ENCODE assay signal across 8 cellular contexts in genomic region chr11:71342951-71343827, GRCh38.
DNase-seq lines count a peak whose midpoint lies in the region; ATAC-seq and TF ChIP-seq lines count a peak whose summit lies in the region.

No MANE protein-coding gene starts in this region.

- no peak overlapping the region for H3K4me3 ChIP-seq in kidney epithelial cell (ENCODE audit: low read depth, low read length)

- H3K27me3 ChIP-seq in kidney epithelial cell (ENCODE audit: control insufficient read depth, insufficient read depth, low read length): peaks cover 3% of the 10 kb centered on the region

- no peak for ATAC-seq in activated CD8-positive, alpha-beta T cell treated with anti-CD3 and anti-CD28 coated beads, Interleukin-2, amount 10 ng/mL, durations not matched to agents 7 days and 5 days
- no peak for ATAC-seq in GM21825 (IDR thresholded peaks at IDR 0.05; ENCODE audit: unreplicated experiment)

- H3K27ac Mint-ChIP-seq in activated CD8-positive, alpha-beta T cell treated with anti-CD3 and anti-CD28 coated beads, Interleukin-2, amount 10 ng/mL, durations not matched to agents 7 days and 5 days: no peak overlapping the region

- POLR2A ChIA-PET in activated CD8-positive, alpha-beta T cell treated with anti-CD3 and anti-CD28 coated beads, Interleukin-2, amount 10 ng/mL, durations not matched to agents 7 days and 5 days (lab: Charles Lee): no interaction called here

- CTCF ChIA-PET in activated CD8-positive, alpha-beta T cell treated with anti-CD3 and anti-CD28 coated beads, Interleukin-2, amount 10 ng/mL, durations not matched to agents 7 days and 5 days (lab: Charles Lee): no interaction called here

- H3K4me3 Mint-ChIP-seq in activated CD8-positive, alpha-beta T cell treated with anti-CD3 and anti-CD28 coated beads, Interleukin-2, amount 10 ng/mL, durations not matched to agents 7 days and 5 days: no peak overlapping the region

- no peaks in the 10 kb centered on the region for H3K36me3 Mint-ChIP-seq in activated CD8-positive, alpha-beta T cell treated with anti-CD3 and anti-CD28 coated beads, Interleukin-2, amount 10 ng/mL, durations not matched to agents 7 days and 5 days (ENCODE audit: low read depth)

- TF ChIP-seq CTCF in kidney epithelial cell (IDR thresholded peaks at IDR 0.05; ENCODE audit: insufficient read depth, low read length, poor library complexity, severe bottlenecking): peak; percentile 74

- peaks cover 3% of the 10 kb centered on the region for H3K27me3 Mint-ChIP-seq in activated CD8-positive, alpha-beta T cell treated with anti-CD3 and anti-CD28 coated beads, Interleukin-2, amount 10 ng/mL, durations not matched to agents 7 days and 5 days (ENCODE audit: low read depth)

- no peaks in the 10 kb centered on the region for H3K9me3 Mint-ChIP-seq in activated CD8-positive, alpha-beta T cell treated with anti-CD3 and anti-CD28 coated beads, Interleukin-2, amount 10 ng/mL, durations not matched to agents 7 days and 5 days (ENCODE audit: insufficient read depth)

- DNase-seq in NCI-H2107 (lab: John Stamatoyannopoulos, UW) (peak; percentile 12), NCI-H2107 treated with DMSO at 0.1 percent for 48 hours (lab: John Stamatoyannopoulos, UW; ENCODE audit: unreplicated experiment) (no peak), HuH-7.5 (ENCODE audit: low spot score) (peak; percentile 95), kidney epithelial cell (ENCODE audit: low read depth) (no peak), H4 (ENCODE audit: low spot score) (no peak), epidermal melanocyte (ENCODE audit: insufficient read length, low spot score) (no peak)
- DNase-seq in activated CD8-positive, alpha-beta T cell treated with anti-CD3 and anti-CD28 coated beads, Interleukin-2, amount 10 ng/mL, durations not matched to agents 7 days and 5 days: peak; percentile 23

- H3K4me1 Mint-ChIP-seq in activated CD8-positive, alpha-beta T cell treated with anti-CD3 and anti-CD28 coated beads, Interleukin-2, amount 10 ng/mL, durations not matched to agents 7 days and 5 days (ENCODE audit: low read depth): no peaks in the 10 kb centered on the region

- H3K36me3 ChIP-seq in kidney epithelial cell (ENCODE audit: control insufficient read depth, insufficient read depth, low read length): no peaks in the 10 kb centered on the region

Comparison
In these comparisons a context has a peak if more than half of its experiments do, and no peak if none do; other contexts are left out.
1. DNase-seq: peak in NCI-H2107 (single experiment), HuH-7.5 (single experiment) and activated CD8-positive, alpha-beta T cell treated with anti-CD3 and anti-CD28 coated beads, Interleukin-2, amount 10 ng/mL, durations not matched to agents 7 days and 5 days (single experiment); none in NCI-H2107 treated with DMSO at 0.1 percent for 48 hours (single experiment), kidney epithelial cell (single experiment), H4 (single experiment) and epidermal melanocyte (single experiment).